18 cellular contexts compared by ENCODE assay signal in genomic region chr5:73199671-73200070, GRCh38.
"Had no signal": no experiment of that assay in that cellular context is flagged by ENCODE, and none has a peak within 500 bp of the region (broad histone marks: within the 10 kb centered on the region; RNA-seq: fewer than 3 reads in every experiment).

No MANE protein-coding gene starts in this region.

- ATAC-seq: activated naive CD4-positive, alpha-beta T cell treated with anti-CD3 and anti-CD28 coated beads, Interleukin-2, amount 50 U/mL, for 72 hours; activated T-helper 17 cell treated with anti-CD3 and anti-CD28 coated beads, Interleukin-2, amount 50 U/mL, for 72 hours; gastroesophageal sphincter; heart right ventricle; natural killer cell treated with Interleukin-12 subunit alpha and Interleukin-12 subunit beta and Interleukin-15 and Interleukin-18, amount 100 ng/mL, for 72 hours; pancreas; psoas muscle; upper lobe of right lung; WTC11 had no signal

- DNase-seq: activated T-cell treated with anti-CD3 and anti-CD28 coated beads, Interleukin-2, amount 50 U/mL, for 1 hour; adrenal gland; cortex of kidney; effector CD4-positive, alpha-beta T cell; heart right ventricle; left colon; pancreas; psoas muscle; right cardiac atrium; stimulated activated CD4-positive, alpha-beta T cell treated with anti-CD3 and anti-CD28 coated beads, Interleukin-12 subunit alpha, Interleukin-12 subunit beta, amount 100 ng/mL, for 4 hours; substantia nigra; T-helper 1 cell; upper lobe of right lung had no signal
